Comparison of ENCODE assay signal across 8 cellular contexts in the genomic region with DNA sequence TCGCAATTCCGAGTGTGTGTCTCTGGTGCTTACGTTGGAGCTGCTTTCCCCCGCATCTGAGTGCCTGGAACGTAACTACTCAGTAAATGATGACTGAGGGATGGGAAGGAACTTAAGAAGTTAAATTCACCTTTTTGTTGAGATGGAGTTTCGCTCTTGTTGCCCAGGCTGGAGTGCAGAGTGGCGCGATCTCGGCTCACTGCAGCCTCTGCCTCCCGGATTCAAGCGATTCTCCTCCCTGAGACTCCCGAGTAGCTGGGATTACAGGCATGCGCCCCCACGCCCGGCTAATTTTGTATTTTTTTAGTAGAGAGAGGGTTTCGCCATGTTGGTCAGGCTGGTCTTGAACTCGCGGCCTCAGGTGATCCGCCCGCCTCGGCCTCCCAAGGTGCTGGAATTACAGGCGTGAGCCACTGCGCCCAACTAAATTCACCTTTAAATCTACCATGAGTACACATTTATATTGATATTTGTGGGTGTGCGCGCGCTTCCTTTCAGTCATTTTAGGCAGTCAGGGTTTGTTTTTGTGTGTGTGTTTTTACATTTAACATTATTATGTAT. TPM values are rescaled to one million over a fixed set of nuclear protein-coding genes. Genes with fewer than 3 reads are reported as not detected.
A peak's percentile ranks its signal among the peaks of the same experiment; 100 is the strongest.
DNase-seq lines count a peak whose midpoint lies in the region; ATAC-seq, FAIRE-seq and TF ChIP-seq lines count a peak whose summit lies in the region.

No MANE protein-coding gene starts in this region.

- H3K4me1 Mint-ChIP-seq in GM23338 (peaks cover 9% of the 10 kb centered on the region), glutamatergic neuron (ENCODE audit: low read depth, unreplicated experiment) (peaks cover 3% of the 10 kb centered on the region)

- peak overlapping the region; percentile 78 for H3K4me2 ChIP-seq in GM23338

- peak overlapping the region; percentile 98 to 100 (median 99) for H3K9ac ChIP-seq in skeletal muscle tissue (ENCODE audit: low read depth in 1 of 3, low read length in 3 of 3)

- H3K9me3 ChIP-seq in WERI-Rb-1 (ENCODE audit: severe bottlenecking) (no peaks in the 10 kb centered on the region), skeletal muscle tissue (ENCODE audit: control insufficient read depth in 3 of 3, low read length in 3 of 3) (no peaks in the 10 kb centered on the region)

- H3K27me3 ChIP-seq in GM23338 (ENCODE audit: insufficient read depth) (no peaks in the 10 kb centered on the region), WERI-Rb-1 (ENCODE audit: insufficient read depth, low read depth, severe bottlenecking) (no peaks in the 10 kb centered on the region), skeletal muscle tissue (ENCODE audit: control insufficient read depth in 3 of 3, insufficient read depth in 3 of 3, low read length in 3 of 3) (no peaks in the 10 kb centered on the region)

- H3K4me3 Mint-ChIP-seq in GM23338 (peak overlapping the region; percentile 92), glutamatergic neuron (ENCODE audit: unreplicated experiment) (peak overlapping the region; percentile 99)

- no peak for TF ChIP-seq CTCF in GM23338 (conservative IDR thresholded peaks at IDR 0.05; ENCODE audit: low read depth in 2 of 2)
- no peak for TF ChIP-seq CTCF in WERI-Rb-1 (IDR thresholded peaks at IDR 0.05; ENCODE audit: low read depth, low read length)
- no peak for TF ChIP-seq CTCF in glutamatergic neuron (IDR thresholded peaks at IDR 0.05; ENCODE audit: partially characterized antibody, unreplicated experiment)

- H3K27ac ChIP-seq in GM23338 (ENCODE audit: low read depth) (peak overlapping the region; percentile 98), WERI-Rb-1 (peak overlapping the region; percentile 68), skeletal muscle tissue (ENCODE audit: low read depth, low read length) (peak overlapping the region; percentile 98)

- H3F3A ChIP-seq in GM23338 (replicated peaks; ENCODE audit: low read depth): peaks cover 13% of the 10 kb centered on the region

- no peak overlapping the region for H2AFZ ChIP-seq in GM23338

- no peak for FAIRE-seq in GM12892 (lab: Jason Lieb, UNC)

- H3K9me3 Mint-ChIP-seq in GM23338 (peaks cover 7% of the 10 kb centered on the region; the same call in 1 of the 3 replicates), glutamatergic neuron (ENCODE audit: unreplicated experiment) (peaks cover 10% of the 10 kb centered on the region)

- H3K36me3 ChIP-seq in GM23338 (ENCODE audit: insufficient read depth) (peaks cover 36% of the 10 kb centered on the region), WERI-Rb-1 (peaks cover 39% of the 10 kb centered on the region), skeletal muscle tissue (ENCODE audit: control insufficient read depth in 3 of 3, insufficient read depth in 3 of 3, low read length in 3 of 3) (peaks cover 21 to 24% (median 21%) of the 10 kb centered on the region in 3 donors)

- ATAC-seq in GM23338: peak; percentile 4; the same call in 2 of the 3 replicates
- no peak for ATAC-seq in GM21529 (IDR thresholded peaks at IDR 0.05; ENCODE audit: unreplicated experiment)
- no peak for ATAC-seq in GM19328 (IDR thresholded peaks at IDR 0.05; ENCODE audit: unreplicated experiment)

- peaks cover 16% of the 10 kb centered on the region for H4K20me1 ChIP-seq in GM23338 (replicated peaks; ENCODE audit: insufficient read depth)

- peaks cover 57% of the 10 kb centered on the region for H3K79me2 ChIP-seq in GM23338 (replicated peaks; ENCODE audit: insufficient read depth)

- TF ChIP-seq POLR2A in GM12892 (IDR thresholded peaks at IDR 0.05; ENCODE audit: low read depth, low read length): no peak

- DNase-seq in GM23338 (ENCODE audit: low spot score) (no peak), WERI-Rb-1 (no peak), glutamatergic neuron (no peak), GM12892 (ENCODE audit: insufficient read length) (no peak)
- DNase-seq in activated CD4-positive, CD25-positive, alpha-beta regulatory T cell (lab: John Stamatoyannopoulos, UW): no peak

- H3K36me3 Mint-ChIP-seq in GM23338 (ENCODE audit: low read depth) (peaks cover 49% of the 10 kb centered on the region), glutamatergic neuron (ENCODE audit: unreplicated experiment) (no peaks in the 10 kb centered on the region)

- H3K4me1 ChIP-seq in GM23338 (ENCODE audit: insufficient read depth): peaks cover 4% of the 10 kb centered on the region; the same call in 1 of the 2 replicates
- peaks cover 5 to 20% (median 12%) of the 10 kb centered on the region in 3 donors for H3K4me1 ChIP-seq in skeletal muscle tissue (ENCODE audit: control insufficient read depth in 3 of 3, insufficient read depth in 3 of 3, low read length in 3 of 3)

- H3K4me3 ChIP-seq in GM23338 (peak overlapping the region; percentile 89), WERI-Rb-1 (ENCODE audit: low read depth, low read length) (peak overlapping the region; percentile 77), skeletal muscle tissue (ENCODE audit: low read length in 3 of 3) (peak overlapping the region; percentile 99 to 100 (median 100))

- H3K27ac Mint-ChIP-seq in GM23338: peak overlapping the region; percentile 99
- peak overlapping the region; percentile 97 for H3K27ac Mint-ChIP-seq in glutamatergic neuron (ENCODE audit: unreplicated experiment)

- H3K27me3 Mint-ChIP-seq in GM23338 (ENCODE audit: insufficient read depth, low read depth, poor library complexity): peaks cover 10% of the 10 kb centered on the region
- H3K27me3 Mint-ChIP-seq in glutamatergic neuron (ENCODE audit: unreplicated experiment): peaks cover 9% of the 10 kb centered on the region

- no peaks in the 10 kb centered on the region for H3K9me2 ChIP-seq in GM23338 (ENCODE audit: insufficient read depth)

TF ChIP-seq in GM23338, 12 proteins besides CTCF, POLR2A, EP300 and RAD21:
- no peak for TF ChIP-seq NANOG (IDR thresholded peaks at IDR 0.05; ENCODE audit: borderline replicate concordance)
- TF ChIP-seq, protein P1, sequence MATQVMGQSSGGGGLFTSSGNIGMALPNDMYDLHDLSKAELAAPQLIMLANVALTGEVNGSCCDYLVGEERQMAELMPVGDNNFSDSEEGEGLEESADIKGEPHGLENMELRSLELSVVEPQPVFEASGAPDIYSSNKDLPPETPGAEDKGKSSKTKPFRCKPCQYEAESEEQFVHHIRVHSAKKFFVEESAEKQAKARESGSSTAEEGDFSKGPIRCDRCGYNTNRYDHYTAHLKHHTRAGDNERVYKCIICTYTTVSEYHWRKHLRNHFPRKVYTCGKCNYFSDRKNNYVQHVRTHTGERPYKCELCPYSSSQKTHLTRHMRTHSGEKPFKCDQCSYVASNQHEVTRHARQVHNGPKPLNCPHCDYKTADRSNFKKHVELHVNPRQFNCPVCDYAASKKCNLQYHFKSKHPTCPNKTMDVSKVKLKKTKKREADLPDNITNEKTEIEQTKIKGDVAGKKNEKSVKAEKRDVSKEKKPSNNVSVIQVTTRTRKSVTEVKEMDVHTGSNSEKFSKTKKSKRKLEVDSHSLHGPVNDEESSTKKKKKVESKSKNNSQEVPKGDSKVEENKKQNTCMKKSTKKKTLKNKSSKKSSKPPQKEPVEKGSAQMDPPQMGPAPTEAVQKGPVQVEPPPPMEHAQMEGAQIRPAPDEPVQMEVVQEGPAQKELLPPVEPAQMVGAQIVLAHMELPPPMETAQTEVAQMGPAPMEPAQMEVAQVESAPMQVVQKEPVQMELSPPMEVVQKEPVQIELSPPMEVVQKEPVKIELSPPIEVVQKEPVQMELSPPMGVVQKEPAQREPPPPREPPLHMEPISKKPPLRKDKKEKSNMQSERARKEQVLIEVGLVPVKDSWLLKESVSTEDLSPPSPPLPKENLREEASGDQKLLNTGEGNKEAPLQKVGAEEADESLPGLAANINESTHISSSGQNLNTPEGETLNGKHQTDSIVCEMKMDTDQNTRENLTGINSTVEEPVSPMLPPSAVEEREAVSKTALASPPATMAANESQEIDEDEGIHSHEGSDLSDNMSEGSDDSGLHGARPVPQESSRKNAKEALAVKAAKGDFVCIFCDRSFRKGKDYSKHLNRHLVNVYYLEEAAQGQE (IDR thresholded peaks at IDR 0.05; ENCODE audit: unreplicated experiment): no peak
- TF ChIP-seq ETS1 (IDR thresholded peaks at IDR 0.05): 0 out of 2 replicates have a peak, but pooled peaks have one; percentile 32
TF ChIP-seq in GM23338: peak in this region for 1.

RNA-seq across cellular contexts. Expression of gene NDUFS5, which starts 0.9 kb away (rescaled TPM):
- total RNA-seq in GM23338 (2014; rRNA removed; shearing (Covaris generic)): 532 and 878 TPM in 2 replicates
- polyA plus RNA-seq in GM23338 (2016; fragmentation: Nextera tagmentation; extraction: Ambion mirVana): 2,534 and 2,723 TPM in 2 replicates
- 320 TPM for total RNA-seq in glutamatergic neuron (ENCODE audit: unreplicated experiment)
- 503 TPM for total RNA-seq in skeletal muscle tissue
- polyA plus RNA-seq in GM12892 (2012; ENCODE audit: missing spikeins): 505 TPM

RNA-seq across cellular contexts. Expression of gene AKIRIN1, which starts 36.0 kb away (rescaled TPM):
- total RNA-seq in GM23338 (2014; rRNA removed; shearing (Covaris generic)): 254 and 281 TPM in 2 replicates
- 156 and 162 TPM in 2 replicates for polyA plus RNA-seq in GM23338 (2016; fragmentation: Nextera tagmentation; extraction: Ambion mirVana)
- 95.5 TPM for total RNA-seq in glutamatergic neuron (ENCODE audit: unreplicated experiment)
- total RNA-seq in skeletal muscle tissue: 26.1 TPM
- 52.6 TPM for polyA plus RNA-seq in GM12892 (2012; ENCODE audit: missing spikeins)
